ENCODE assay signal across 27 cellular contexts in the genomic region with DNA sequence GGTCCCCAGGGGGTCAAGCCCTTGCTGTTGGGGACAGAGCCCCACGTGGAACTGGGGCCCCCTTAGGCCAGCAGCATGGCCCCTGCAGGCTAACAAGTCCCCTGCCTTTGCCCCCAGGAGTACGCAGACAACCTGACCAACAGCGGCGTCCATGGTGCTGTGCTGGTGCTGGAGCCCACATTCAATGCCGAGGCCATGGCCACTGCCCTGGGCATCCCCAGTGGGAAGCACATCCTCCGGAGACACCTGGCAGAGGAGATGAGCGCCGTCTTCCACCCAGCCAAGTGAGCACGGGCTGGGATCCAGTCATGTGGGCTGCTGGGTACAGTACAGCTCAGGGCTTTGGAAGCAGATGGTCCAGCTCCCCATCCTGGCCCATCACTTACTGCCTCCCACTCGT.
"Had no signal": no experiment of that assay in that cellular context is flagged by ENCODE, and none has a peak within 500 bp of the region (broad histone marks: within the 10 kb centered on the region; RNA-seq: fewer than 3 reads in every experiment).

No MANE protein-coding gene starts in this region.

- H3K36me3 ChIP-seq: neural progenitor cell, ovary, prostate gland, right lobe of liver, sigmoid colon, stomach, thoracic aorta, thyroid gland, upper lobe of left lung, vagina had no signal

- ATAC-seq: naive thymus-derived CD4-positive, alpha-beta T cell; right cardiac atrium; right lobe of liver; stimulated activated effector memory CD8-positive, alpha-beta T cell treated with anti-CD3 and anti-CD28 coated beads, Interleukin-12 subunit alpha, Interleukin-12 subunit beta, amount 100 ng/mL, for 72 hours; stimulated activated naive B cell treated with anti-CD40 and anti-IgM and Interleukin-4, amounts not matched to agents 10 μg/mL and 1 μg/mL and 100 μg/mL, for 72 hours had no signal

- H3K27ac ChIP-seq: neural progenitor cell, ovary, parathyroid adenoma, prostate gland, right lobe of liver, sigmoid colon, stomach, thoracic aorta, thyroid gland, tibial nerve, upper lobe of left lung, vagina had no signal

- H3K27me3 ChIP-seq: ovary, right lobe of liver, thyroid gland, upper lobe of left lung, vagina had no signal

- H3K4me3 ChIP-seq: neural progenitor cell, ovary, prostate gland, right lobe of liver, sigmoid colon, stomach, thoracic aorta, thyroid gland, tibial nerve, upper lobe of left lung, vagina had no signal

- H3K4me1 ChIP-seq: neural progenitor cell, parathyroid adenoma, prostate gland, right lobe of liver, sigmoid colon, thyroid gland, tibial nerve, vagina had no signal

- DNase-seq: naive thymus-derived CD4-positive, alpha-beta T cell; occipital lobe; retina; right cardiac atrium; right lobe of liver; sigmoid colon; small intestine; stimulated activated CD4-positive, alpha-beta T cell treated with anti-CD3 and anti-CD28 coated beads, Interleukin-15, amount 100 ng/mL, for 24 hours; stimulated activated CD4-positive, alpha-beta T cell treated with anti-CD3 and anti-CD28 coated beads, Interleukin-2, amount 100 ng/mL, for 24 hours; stimulated activated CD4-positive, alpha-beta T cell treated with anti-CD3 and anti-CD28 coated beads, Interleukin-2, amount 100 ng/mL, for 48 hours; stimulated activated CD4-positive, alpha-beta T cell treated with anti-CD3 and anti-CD28 coated beads, Interleukin-4, amount 100 ng/mL, for 24 hours; stimulated activated naive B cell treated with anti-CD40 and anti-IgM and Interleukin-4, amounts not matched to agents 10 μg/mL and 1 μg/mL and 100 μg/mL, for 72 hours; stimulated activated naive CD4-positive, alpha-beta T cell treated with Interleukin-2 at 50 U/mL for 16 hours; stomach; thyroid gland; trophoblast cell had no signal

- H3K9me3 Mint-ChIP-seq: stimulated activated effector memory CD8-positive, alpha-beta T cell treated with anti-CD3 and anti-CD28 coated beads, Interleukin-12 subunit alpha, Interleukin-12 subunit beta, amount 100 ng/mL, for 72 hours; stimulated activated naive B cell treated with anti-CD40 and anti-IgM and Interleukin-4, amounts not matched to agents 10 μg/mL and 1 μg/mL and 100 μg/mL, for 72 hours; stimulated activated naive CD8-positive, alpha-beta T cell treated with anti-CD3 and anti-CD28 coated beads, Interleukin-15, Interleukin-2, amounts not matched to agents 100 ng/mL and 50 ng/mL, for 24 hours had no signal

- H3K9me3 ChIP-seq: ovary, prostate gland, right lobe of liver, sigmoid colon, thoracic aorta, thyroid gland, upper lobe of left lung, vagina had no signal

- H3K36me3 Mint-ChIP-seq: naive thymus-derived CD4-positive, alpha-beta T cell; stimulated activated effector memory CD8-positive, alpha-beta T cell treated with anti-CD3 and anti-CD28 coated beads, Interleukin-12 subunit alpha, Interleukin-12 subunit beta, amount 100 ng/mL, for 72 hours; stimulated activated naive B cell treated with anti-CD40 and anti-IgM and Interleukin-4, amounts not matched to agents 10 μg/mL and 1 μg/mL and 100 μg/mL, for 72 hours had no signal

- H3K4me3 Mint-ChIP-seq: naive thymus-derived CD4-positive, alpha-beta T cell; nephron; neural progenitor cell; stimulated activated effector memory CD8-positive, alpha-beta T cell treated with anti-CD3 and anti-CD28 coated beads, Interleukin-12 subunit alpha, Interleukin-12 subunit beta, amount 100 ng/mL, for 72 hours; stimulated activated naive B cell treated with anti-CD40 and anti-IgM and Interleukin-4, amounts not matched to agents 10 μg/mL and 1 μg/mL and 100 μg/mL, for 72 hours; stimulated activated naive CD8-positive, alpha-beta T cell treated with anti-CD3 and anti-CD28 coated beads, Interleukin-15, Interleukin-2, amounts not matched to agents 100 ng/mL and 50 ng/mL, for 24 hours had no signal

- H3K27ac Mint-ChIP-seq: naive thymus-derived CD4-positive, alpha-beta T cell; nephron; neural progenitor cell; stimulated activated effector memory CD8-positive, alpha-beta T cell treated with anti-CD3 and anti-CD28 coated beads, Interleukin-12 subunit alpha, Interleukin-12 subunit beta, amount 100 ng/mL, for 72 hours; stimulated activated naive B cell treated with anti-CD40 and anti-IgM and Interleukin-4, amounts not matched to agents 10 μg/mL and 1 μg/mL and 100 μg/mL, for 72 hours; stimulated activated naive CD8-positive, alpha-beta T cell treated with anti-CD3 and anti-CD28 coated beads, Interleukin-15, Interleukin-2, amounts not matched to agents 100 ng/mL and 50 ng/mL, for 24 hours had no signal
